1 cellular context compared by ENCODE assay signal in genomic region chr12:92138626-92139025, GRCh38.
TF ChIP-seq lines count a peak whose summit lies in the region.

No MANE protein-coding gene starts in this region.

TF ChIP-seq in HEK293, 187 proteins besides CTCF, POLR2A, EP300 and RAD21 (continued from another document):
- no peak for TF ChIP-seq ZBTB11 (tag by site-specific recombination; conservative IDR thresholded peaks at IDR 0.05; ENCODE audit: low read depth)
- TF ChIP-seq GLI4 (tag by site-specific recombination; IDR thresholded peaks at IDR 0.05): no peak
- TF ChIP-seq FEZF1 (tag by site-specific recombination; IDR thresholded peaks at IDR 0.05): peak; percentile 86
- TF ChIP-seq KLF8 (tag by site-specific recombination; IDR thresholded peaks at IDR 0.05): no peak
- no peak for TF ChIP-seq ZNF202 (tag by site-specific recombination; IDR thresholded peaks at IDR 0.05; ENCODE audit: borderline replicate concordance)
- TF ChIP-seq IKZF3 (tag by site-specific recombination; IDR thresholded peaks at IDR 0.05): peak; percentile 50; the same call in 1 of the 2 replicates
- TF ChIP-seq ZNF214 (tag by site-specific recombination; IDR thresholded peaks at IDR 0.05; ENCODE audit: borderline replicate concordance): no peak
- no peak for TF ChIP-seq ZNF548 (tag by site-specific recombination; IDR thresholded peaks at IDR 0.05)
- TF ChIP-seq ZNF23 (tag by site-specific recombination; IDR thresholded peaks at IDR 0.05; ENCODE audit: borderline replicate concordance): no peak
- no peak for TF ChIP-seq ZNF169 (tag by site-specific recombination; IDR thresholded peaks at IDR 0.05)
- no peak for TF ChIP-seq ZNF211 (tag by site-specific recombination; IDR thresholded peaks at IDR 0.05; ENCODE audit: low read depth)
- no peak for TF ChIP-seq ZBTB21 (tag by site-specific recombination; IDR thresholded peaks at IDR 0.05)
- no peak for TF ChIP-seq ZNF521 (tag by site-specific recombination; IDR thresholded peaks at IDR 0.05)
- no peak for TF ChIP-seq ZNF544 (tag by site-specific recombination; IDR thresholded peaks at IDR 0.05)
- TF ChIP-seq, protein P1, sequence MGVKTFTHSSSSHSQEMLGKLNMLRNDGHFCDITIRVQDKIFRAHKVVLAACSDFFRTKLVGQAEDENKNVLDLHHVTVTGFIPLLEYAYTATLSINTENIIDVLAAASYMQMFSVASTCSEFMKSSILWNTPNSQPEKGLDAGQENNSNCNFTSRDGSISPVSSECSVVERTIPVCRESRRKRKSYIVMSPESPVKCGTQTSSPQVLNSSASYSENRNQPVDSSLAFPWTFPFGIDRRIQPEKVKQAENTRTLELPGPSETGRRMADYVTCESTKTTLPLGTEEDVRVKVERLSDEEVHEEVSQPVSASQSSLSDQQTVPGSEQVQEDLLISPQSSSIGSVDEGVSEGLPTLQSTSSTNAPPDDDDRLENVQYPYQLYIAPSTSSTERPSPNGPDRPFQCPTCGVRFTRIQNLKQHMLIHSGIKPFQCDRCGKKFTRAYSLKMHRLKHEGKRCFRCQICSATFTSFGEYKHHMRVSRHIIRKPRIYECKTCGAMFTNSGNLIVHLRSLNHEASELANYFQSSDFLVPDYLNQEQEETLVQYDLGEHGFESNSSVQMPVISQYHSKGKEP (tag by site-specific recombination; IDR thresholded peaks at IDR 0.05): no peak
- TF ChIP-seq ZNF580 (tag by site-specific recombination; IDR thresholded peaks at IDR 0.05): no peak
- no peak for TF ChIP-seq YY2 (tag by site-specific recombination; IDR thresholded peaks at IDR 0.05)
- TF ChIP-seq GLI2 (tag by site-specific recombination; IDR thresholded peaks at IDR 0.05; ENCODE audit: borderline replicate concordance, low read depth): no peak
- no peak for TF ChIP-seq ZNF341 (tag by site-specific recombination; IDR thresholded peaks at IDR 0.05; ENCODE audit: low read depth)
- TF ChIP-seq, protein P2, sequence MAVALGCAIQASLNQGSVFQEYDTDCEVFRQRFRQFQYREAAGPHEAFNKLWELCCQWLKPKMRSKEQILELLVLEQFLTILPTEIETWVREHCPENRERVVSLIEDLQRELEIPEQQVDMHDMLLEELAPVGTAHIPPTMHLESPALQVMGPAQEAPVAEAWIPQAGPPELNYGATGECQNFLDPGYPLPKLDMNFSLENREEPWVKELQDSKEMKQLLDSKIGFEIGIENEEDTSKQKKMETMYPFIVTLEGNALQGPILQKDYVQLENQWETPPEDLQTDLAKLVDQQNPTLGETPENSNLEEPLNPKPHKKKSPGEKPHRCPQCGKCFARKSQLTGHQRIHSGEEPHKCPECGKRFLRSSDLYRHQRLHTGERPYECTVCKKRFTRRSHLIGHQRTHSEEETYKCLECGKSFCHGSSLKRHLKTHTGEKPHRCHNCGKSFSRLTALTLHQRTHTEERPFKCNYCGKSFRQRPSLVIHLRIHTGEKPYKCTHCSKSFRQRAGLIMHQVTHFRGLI (tag by site-specific recombination; IDR thresholded peaks at IDR 0.05): no peak
- no peak for TF ChIP-seq ZNF133 (tag by site-specific recombination; IDR thresholded peaks at IDR 0.05)
- TF ChIP-seq, protein P3, sequence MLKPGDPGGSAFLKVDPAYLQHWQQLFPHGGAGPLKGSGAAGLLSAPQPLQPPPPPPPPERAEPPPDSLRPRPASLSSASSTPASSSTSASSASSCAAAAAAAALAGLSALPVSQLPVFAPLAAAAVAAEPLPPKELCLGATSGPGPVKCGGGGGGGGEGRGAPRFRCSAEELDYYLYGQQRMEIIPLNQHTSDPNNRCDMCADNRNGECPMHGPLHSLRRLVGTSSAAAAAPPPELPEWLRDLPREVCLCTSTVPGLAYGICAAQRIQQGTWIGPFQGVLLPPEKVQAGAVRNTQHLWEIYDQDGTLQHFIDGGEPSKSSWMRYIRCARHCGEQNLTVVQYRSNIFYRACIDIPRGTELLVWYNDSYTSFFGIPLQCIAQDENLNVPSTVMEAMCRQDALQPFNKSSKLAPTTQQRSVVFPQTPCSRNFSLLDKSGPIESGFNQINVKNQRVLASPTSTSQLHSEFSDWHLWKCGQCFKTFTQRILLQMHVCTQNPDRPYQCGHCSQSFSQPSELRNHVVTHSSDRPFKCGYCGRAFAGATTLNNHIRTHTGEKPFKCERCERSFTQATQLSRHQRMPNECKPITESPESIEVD (tag by site-specific recombination; IDR thresholded peaks at IDR 0.05): peak; percentile 70
- TF ChIP-seq KLF7 (tag by site-specific recombination; IDR thresholded peaks at IDR 0.05; ENCODE audit: borderline replicate concordance): no peak
- TF ChIP-seq ZNF776 (tag by site-specific recombination; IDR thresholded peaks at IDR 0.05; ENCODE audit: borderline replicate concordance): no peak
- TF ChIP-seq ZBTB8A (tag by site-specific recombination; IDR thresholded peaks at IDR 0.05): no peak
- TF ChIP-seq, protein P4, sequence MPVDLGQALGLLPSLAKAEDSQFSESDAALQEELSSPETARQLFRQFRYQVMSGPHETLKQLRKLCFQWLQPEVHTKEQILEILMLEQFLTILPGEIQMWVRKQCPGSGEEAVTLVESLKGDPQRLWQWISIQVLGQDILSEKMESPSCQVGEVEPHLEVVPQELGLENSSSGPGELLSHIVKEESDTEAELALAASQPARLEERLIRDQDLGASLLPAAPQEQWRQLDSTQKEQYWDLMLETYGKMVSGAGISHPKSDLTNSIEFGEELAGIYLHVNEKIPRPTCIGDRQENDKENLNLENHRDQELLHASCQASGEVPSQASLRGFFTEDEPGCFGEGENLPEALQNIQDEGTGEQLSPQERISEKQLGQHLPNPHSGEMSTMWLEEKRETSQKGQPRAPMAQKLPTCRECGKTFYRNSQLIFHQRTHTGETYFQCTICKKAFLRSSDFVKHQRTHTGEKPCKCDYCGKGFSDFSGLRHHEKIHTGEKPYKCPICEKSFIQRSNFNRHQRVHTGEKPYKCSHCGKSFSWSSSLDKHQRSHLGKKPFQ (tag by site-specific recombination; IDR thresholded peaks at IDR 0.05): no peak
- TF ChIP-seq ZBTB17 (tag by site-specific recombination; IDR thresholded peaks at IDR 0.05): no peak
- TF ChIP-seq TSHZ1 (tag by site-specific recombination; IDR thresholded peaks at IDR 0.05; ENCODE audit: borderline replicate concordance): no peak
- TF ChIP-seq ZNF664 (tag by site-specific recombination; IDR thresholded peaks at IDR 0.05): no peak
- TF ChIP-seq BCL6B (tag by site-specific recombination; IDR thresholded peaks at IDR 0.05): peak; percentile 68
- no peak for TF ChIP-seq SP3 (tag by site-specific recombination; IDR thresholded peaks at IDR 0.05)
- no peak for TF ChIP-seq ZNF311 (tag by site-specific recombination; IDR thresholded peaks at IDR 0.05; ENCODE audit: borderline replicate concordance)
